Comparison of ENCODE assay signal across 8 cellular contexts in genomic region chr16:4404247-4404966, GRCh38. TPM values are rescaled to one million over a fixed set of nuclear protein-coding genes. Genes with fewer than 3 reads are reported as not detected.
DNase-seq lines count a peak whose midpoint lies in the region; ATAC-seq and TF ChIP-seq lines count a peak whose summit lies in the region.

No MANE protein-coding gene starts in this region.

- H3K36me3 Mint-ChIP-seq in neural progenitor cell = no peaks in the 10 kb centered on the region

- H3K36me3 ChIP-seq in RWPE2 (ENCODE audit: low read depth) = peaks cover 22% of the 10 kb centered on the region
- no peaks in the 10 kb centered on the region for H3K36me3 ChIP-seq in neural progenitor cell

- H3K4me1 ChIP-seq in RWPE2 (ENCODE audit: insufficient read depth, poor library complexity, severe bottlenecking) (peaks cover 10% of the 10 kb centered on the region), neural progenitor cell (no peaks in the 10 kb centered on the region)

- peak overlapping the region; percentile 56 for H3K4me3 Mint-ChIP-seq in neural progenitor cell

- H2AFZ ChIP-seq in neural progenitor cell (replicated peaks) = no peak overlapping the region

- DNase-seq in AG08396 (ENCODE audit: low spot score) (peak; percentile 47), RWPE2 (ENCODE audit: low spot score) (no peak), ecto neural progenitor cell (ENCODE audit: low spot score) (peak; percentile 87), neural progenitor cell (ENCODE audit: low spot score) (peak; percentile 85), NCI-H1092 treated with DMSO at 0.1 percent for 48 hours (lab: John Stamatoyannopoulos, UW) (no peak)

- H3K79me2 ChIP-seq in neural progenitor cell (ENCODE audit: low read depth) = no peaks in the 10 kb centered on the region

- no peak overlapping the region for H3K4me3 ChIP-seq in GM12875 (ENCODE audit: low read depth, low read length)
- H3K4me3 ChIP-seq in RWPE2 (ENCODE audit: severe bottlenecking) = no peak overlapping the region
- H3K4me3 ChIP-seq in neural progenitor cell = no peak overlapping the region

- H3K4me1 Mint-ChIP-seq in neural progenitor cell = peaks cover 6% of the 10 kb centered on the region

- H3K4me2 ChIP-seq in neural progenitor cell = no peak overlapping the region

- H3K27ac Mint-ChIP-seq in neural progenitor cell = peak overlapping the region; percentile 83

- TF ChIP-seq CTCF in GM12875 (IDR thresholded peaks at IDR 0.05; ENCODE audit: borderline replicate concordance, insufficient read depth, low read depth, low read length) (peak; percentile 64), RWPE2 (IDR thresholded peaks at IDR 0.05; ENCODE audit: poor library complexity, severe bottlenecking) (peak; percentile 54), neural progenitor cell (IDR thresholded peaks at IDR 0.05) (peak; percentile 79)

- H4K20me1 ChIP-seq in neural progenitor cell (ENCODE audit: low read depth) = peaks cover 4% of the 10 kb centered on the region

- no peak overlapping the region for H3K9ac ChIP-seq in neural progenitor cell

- H3K9me3 ChIP-seq in RWPE2 (ENCODE audit: severe bottlenecking) (no peaks in the 10 kb centered on the region), neural progenitor cell (ENCODE audit: low read depth) (no peaks in the 10 kb centered on the region)

- no peaks in the 10 kb centered on the region for H3K9me3 Mint-ChIP-seq in neural progenitor cell

- no peaks in the 10 kb centered on the region for H3F3A ChIP-seq in neural progenitor cell (ENCODE audit: low read depth)

- H3K27me3 ChIP-seq in RWPE2 (ENCODE audit: insufficient read depth, poor library complexity, severe bottlenecking) (no peaks in the 10 kb centered on the region), neural progenitor cell (no peaks in the 10 kb centered on the region)

- ATAC-seq in RWPE2 (ENCODE audit: low read depth) = peak; percentile 13; the same call in 1 of the 3 replicates
- ATAC-seq in GM19023 (IDR thresholded peaks at IDR 0.05; ENCODE audit: unreplicated experiment) = no peak
- no peak for ATAC-seq in GM21723 (IDR thresholded peaks at IDR 0.05; ENCODE audit: unreplicated experiment)

- peaks cover 8% of the 10 kb centered on the region for H3K27me3 Mint-ChIP-seq in neural progenitor cell (ENCODE audit: insufficient read depth, low read depth)

- H3K27ac ChIP-seq in RWPE2 (ENCODE audit: poor library complexity, severe bottlenecking) (no peak overlapping the region), neural progenitor cell (no peak overlapping the region)

RNA-seq across cellular contexts. Expression of gene CORO7, which starts 12.0 kb away (rescaled TPM):
- 6.8 and 21.8 TPM in 2 replicates for total RNA-seq in neural progenitor cell (ENCODE audit: low replicate concordance)

RNA-seq across cellular contexts. Expression of gene DNAJA3, which starts 21.3 kb away (rescaled TPM):
- 27.3 and 47.2 TPM in 2 replicates for total RNA-seq in neural progenitor cell (ENCODE audit: low replicate concordance)

RNA-seq across cellular contexts. Expression of gene VASN, which starts 32.8 kb away (rescaled TPM):
- total RNA-seq in neural progenitor cell (ENCODE audit: low replicate concordance) = 3.1 and 7.5 TPM in 2 replicates

RNA-seq across cellular contexts. Expression of gene PAM16, which starts 53.3 kb away (rescaled TPM):
- 17.0 and 40.8 TPM in 2 replicates for total RNA-seq in neural progenitor cell (ENCODE audit: low replicate concordance)

Comparison
In these comparisons a context has a peak if more than half of its experiments do, and no peak if none do; other contexts are left out.
1. DNase-seq: peak in AG08396 (single experiment), ecto neural progenitor cell (single experiment) and neural progenitor cell (single experiment); none in RWPE2 (single experiment) and NCI-H1092 treated with DMSO at 0.1 percent for 48 hours (single experiment).
2. Peak in every context shown above with its lines, with median percentiles within 50 percentile points of each other: CTCF ChIP-seq.